Comparison of ENCODE assay signal across 8 cellular contexts in genomic region chr20:31712112-31712553, GRCh38. TPM values are rescaled to one million over a fixed set of nuclear protein-coding genes. Genes with fewer than 3 reads are reported as not detected.
A peak's percentile ranks its signal among the peaks of the same experiment; 100 is the strongest.
DNase-seq lines count a peak whose midpoint lies in the region; ATAC-seq, FAIRE-seq and TF ChIP-seq lines count a peak whose summit lies in the region.

No MANE protein-coding gene starts in this region.

- H4K8ac ChIP-seq in H1 (ENCODE audit: extremely low read depth, insufficient read depth, low read length): no peak overlapping the region

- ATAC-seq in HG02884 (IDR thresholded peaks at IDR 0.05; ENCODE audit: unreplicated experiment): no peak

- peak overlapping the region; percentile 96; the same call in 1 of the 2 replicates for H2BK12ac ChIP-seq in H1 (ENCODE audit: low read depth, low read length)

- H3K4me2 ChIP-seq in H1 (ENCODE audit: insufficient read depth in 1 of 2, low read depth in 2 of 2, low read length in 2 of 2): peak overlapping the region; percentile 57 to 75
- peak overlapping the region; percentile 92 for H3K4me2 ChIP-seq in osteoblast (ENCODE audit: insufficient read depth, low read length)

- no peak for TF ChIP-seq RAD21 in H1 (IDR thresholded peaks at IDR 0.05 in 1 of 2, conservative IDR thresholded peaks at IDR 0.05 in 1 of 2; ENCODE audit: low read depth in 2 of 2, low read length in 2 of 2)

- 88% methylated on average over 5 of the region's 5 CpGs; no CpG with 5 or more reads in 1 of the 2 experiments for WGBS in H1 (ENCODE audit: extremely low coverage in 1 of 2, insufficient coverage in 1 of 2, insufficient read length in 1 of 2, insufficient replicate concordance in 2 of 2, low coverage in 1 of 2, low lambda C conversion rate in 2 of 2, missing lambda C conversion rate in 1 of 2), 2 experiments

- no peak for TF ChIP-seq EP300 in H1 (IDR thresholded peaks at IDR 0.05; ENCODE audit: borderline replicate concordance in 1 of 2, low read depth in 2 of 2, low read length in 2 of 2)

- H3K23me2 ChIP-seq in H1 (ENCODE audit: low read depth, low read length): no peaks in the 10 kb centered on the region

- H3K9ac ChIP-seq in H1 (replicated peaks in 1 of 4; ENCODE audit: extremely low read depth in 1 of 4, low read depth in 3 of 4, low read length in 3 of 4): no peak overlapping the region; a peak in 1 of 7 replicates

- H3K79me1 ChIP-seq in H1 (ENCODE audit: low read depth, low read length): peaks cover 11% of the 10 kb centered on the region

- no peak overlapping the region for H3K56ac ChIP-seq in H1 (replicated peaks; ENCODE audit: insufficient read length, low read depth, low read length)

- peak; percentile 58 for DNase-seq in Calu3
- DNase-seq in NCI-H345 (lab: John Stamatoyannopoulos, UW): peak; percentile 90
- no peak for DNase-seq in H1 (ENCODE audit: low read depth in 1 of 2, low spot score in 2 of 2)
- no peak for DNase-seq in osteoblast (ENCODE audit: insufficient read length, low spot score, missing footprints)
- DNase-seq in NCI-H1930 (lab: John Stamatoyannopoulos, UW): no peak
- no peak for DNase-seq in effector CD8-positive, alpha-beta T cell (lab: John Stamatoyannopoulos, UW)
- no peak for DNase-seq in stimulated activated CD4-positive, alpha-beta T cell treated with anti-CD3 and anti-CD28 coated beads, Interleukin-2, amount 100 ng/mL, for 48 hours

- peak overlapping the region in 2 of 4 experiments; percentile 30 to 43; a peak in 3 of 8 replicates for H3K4me3 ChIP-seq in H1 (ENCODE audit: extremely low read depth in 1 of 4, insufficient read depth in 2 of 4, low read depth in 3 of 4, low read length in 4 of 4)
- peak overlapping the region; percentile 56 for H3K4me3 ChIP-seq in osteoblast (ENCODE audit: insufficient read depth, low read length)

- H3K23ac ChIP-seq in H1 (ENCODE audit: insufficient read length): no peak overlapping the region

- H3K4me1 ChIP-seq in H1 (replicated peaks in 1 of 4; ENCODE audit: control insufficient read depth in 3 of 4, insufficient read depth in 4 of 4, low read length in 3 of 4) (peaks cover 27 to 43% (median 37%) of the 10 kb centered on the region in 4 experiments), osteoblast (ENCODE audit: insufficient read depth, low read length) (peaks cover 45% of the 10 kb centered on the region)

- no peaks in the 10 kb centered on the region for H3K27me3 Mint-ChIP-seq in Calu3 (ENCODE audit: unreplicated experiment)

- POLR2A ChIA-PET in H1 (lab: Charles Lee; ENCODE audit: partially characterized antibody): interaction anchor here (0.6 to 6.2 kb wide), 11 partner anchors 10 to 105 kb away, joined by 3 to 85 read pairs (median 6); partner anchors contain the start of gene BCL2L1

- H3K27ac ChIP-seq in H1 (ENCODE audit: low read depth, low read length) (peak overlapping the region; percentile 31; the same call in 1 of the 2 replicates), osteoblast (ENCODE audit: low read depth, low read length) (peak overlapping the region; percentile 95)

- peak overlapping the region; percentile 54 for H3K4ac ChIP-seq in H1 (replicated peaks; ENCODE audit: insufficient read length, low read depth, low read length)

- H2BK15ac ChIP-seq in H1 (ENCODE audit: low read length): no peak overlapping the region

- H4K20me1 ChIP-seq in H1 (replicated peaks in 1 of 2; ENCODE audit: control insufficient read depth in 1 of 2, insufficient read depth in 2 of 2, low read length in 2 of 2) (peaks cover 2 to 8% of the 10 kb centered on the region in 2 experiments), osteoblast (ENCODE audit: insufficient read depth, low read length) (no peaks in the 10 kb centered on the region)

- peak overlapping the region; percentile 61 for H4K91ac ChIP-seq in H1 (replicated peaks; ENCODE audit: insufficient read length, low read length)

- H3K18ac ChIP-seq in H1 (ENCODE audit: extremely low read depth, low read length): peak overlapping the region; percentile 60; the same call in 1 of the 2 replicates

- BruUV-seq in Calu3 (replicated peaks; lab: Mats Ljungman, UMichigan): no TSS peak

- TF ChIP-seq POLR2A in H1 (IDR thresholded peaks at IDR 0.05; ENCODE audit: control extremely low read depth in 1 of 2, low read depth in 2 of 2, low read length in 2 of 2): peak in 1 of 2 experiments; percentile 11; a peak in 1 of 3 replicates

- H3K36me3 ChIP-seq in H1 (ENCODE audit: control insufficient read depth in 2 of 4, insufficient read depth in 4 of 4, low read length in 3 of 4) (peaks cover 5 to 13% (median 8%) of the 10 kb centered on the region in 4 experiments; a peak in 7 of 8 replicates), osteoblast (ENCODE audit: insufficient read depth, low read length) (peaks cover 42% of the 10 kb centered on the region)

- peak overlapping the region; percentile 94 for H3K27ac Mint-ChIP-seq in Calu3 (ENCODE audit: unreplicated experiment)

- H3K36me3 Mint-ChIP-seq in Calu3 (ENCODE audit: insufficient read depth, unreplicated experiment): peaks cover 98% of the 10 kb centered on the region

- CTCF ChIA-PET in Calu3 (lab: Charles Lee) (interaction anchor here (1.3 to 3.9 kb wide), 8 partner anchors 8 to 149 kb away, joined by 4 to 32 read pairs (median 10); partner anchors contain the start of gene BCL2L1), H1 (lab: Charles Lee; ENCODE audit: partially characterized antibody) (interaction anchor here (0.8 to 5.6 kb wide), 10 partner anchors 9 to 155 kb away, joined by 3 to 52 read pairs (median 4); no protein-coding TSS in a partner anchor)

- intact Hi-C loops in Calu3 (cut with micrococcal nuclease; ENCODE audit: unreplicated experiment): loop anchor here (1.0 to 2.0 kb wide), 3 partner anchors 8 to 15 kb away; no protein-coding TSS in a partner anchor

- no peak overlapping the region for H2AK5ac ChIP-seq in H1 (ENCODE audit: low read depth, low read length)

- H3K9me3 ChIP-seq in H1 (ENCODE audit: insufficient read depth in 2 of 2, low read depth in 1 of 2, low read length in 1 of 2): no peaks in the 10 kb centered on the region
- no peaks in the 10 kb centered on the region for H3K9me3 ChIP-seq in osteoblast (ENCODE audit: low read depth, low read length)

- peak overlapping the region; percentile 96 for H2BK20ac ChIP-seq in H1 (ENCODE audit: low read length)

- peak overlapping the region; percentile 96; the same call in 1 of the 2 replicates for H2BK5ac ChIP-seq in H1 (ENCODE audit: low read depth, low read length)

- FAIRE-seq in H1 (lab: Jason Lieb, UNC): no peak

- H2BK120ac ChIP-seq in H1 (replicated peaks; ENCODE audit: low read depth, low read length): peak overlapping the region; percentile 69

- H3K27me3 ChIP-seq in H1 (replicated peaks in 1 of 4; ENCODE audit: control insufficient read depth in 3 of 4, extremely low read depth in 1 of 4, insufficient read depth in 3 of 4, low read length in 3 of 4) (no peaks in the 10 kb centered on the region), osteoblast (ENCODE audit: insufficient read depth, low read length) (no peaks in the 10 kb centered on the region)

- no peak overlapping the region for H4K5ac ChIP-seq in H1 (ENCODE audit: insufficient read length, low read depth, low read length)

- no peak overlapping the region for H2AFZ ChIP-seq in H1 (ENCODE audit: low read length)
- no peak overlapping the region for H2AFZ ChIP-seq in osteoblast (ENCODE audit: low read length)

- TF ChIP-seq CTCF in Calu3 (IDR thresholded peaks at IDR 0.05; ENCODE audit: unreplicated experiment) (no peak), H1 (IDR thresholded peaks at IDR 0.05; ENCODE audit: control extremely low read depth in 1 of 3, insufficient read depth in 1 of 3, low read depth in 1 of 3, low read length in 3 of 3) (no peak), osteoblast (IDR thresholded peaks at IDR 0.05; ENCODE audit: extremely low read depth, low read depth, low read length) (no peak)

- H3K79me2 ChIP-seq in H1 (ENCODE audit: control insufficient read depth in 1 of 2, insufficient read depth in 2 of 2, low read length in 2 of 2): peaks cover 11 to 90% of the 10 kb centered on the region in 2 experiments
- H3K79me2 ChIP-seq in osteoblast (ENCODE audit: insufficient read depth, low read length): peaks cover 91% of the 10 kb centered on the region

- no peaks in the 10 kb centered on the region for H3K9me3 Mint-ChIP-seq in Calu3 (ENCODE audit: low read depth, unreplicated experiment)

- peaks cover 100% of the 10 kb centered on the region for H3K4me1 Mint-ChIP-seq in Calu3 (ENCODE audit: low read depth, unreplicated experiment)

- H3K4me3 Mint-ChIP-seq in Calu3 (ENCODE audit: low read depth, unreplicated experiment): peak overlapping the region; percentile 97

- no peak overlapping the region for H3K14ac ChIP-seq in H1 (ENCODE audit: insufficient read length)

TF ChIP-seq in H1, 55 proteins besides CTCF, POLR2A, EP300 and RAD21 (continues in another document):
- TF ChIP-seq RNF2 (IDR thresholded peaks at IDR 0.05; ENCODE audit: borderline replicate concordance, low read depth, low read length, missing control alignments, poor library complexity, severe bottlenecking) (no peak), BRCA1 (IDR thresholded peaks at IDR 0.05; ENCODE audit: low read depth, low read length) (no peak)

RNA-seq across cellular contexts. Expression of gene BCL2L1, which starts 10.5 kb away (rescaled TPM):
- total RNA-seq in Calu3 (2022): 290 and 321 TPM in 2 replicates
- total RNA-seq in H1 (2021; fragmentation: NEBNext Ultra II Directional; extraction: Animal tissue kit (Norgen Biotek cat#: 25700)): 64.9 and 66.0 TPM in 2 replicates
- 66.1 and 94.4 TPM in 2 replicates for polyA plus RNA-seq in H1 (2011; rRNA removed)
- polyA plus RNA-seq in H1 (2011; cell fraction: cytosol; rRNA removed): 78.2 TPM
- polyA plus RNA-seq in H1 (2011; cell fraction: nucleus; rRNA removed): 67.5 TPM
- 69.5 to 76.8 TPM (median 74.9 TPM) in 4 replicates for polyA plus RNA-seq in H1 (2012, experiment 1 of 2)
- polyA plus RNA-seq in H1 (2012, experiment 2 of 2): 119 TPM
- polyA plus RNA-seq in H1 (2013, experiment 1 of 2): 36.6 TPM
- polyA plus RNA-seq in H1 (2013, experiment 2 of 2): 38.8 TPM
- polyA minus RNA-seq in H1 (2011; rRNA and poly(A)+ RNA removed): 49.7 and 68.8 TPM in 2 replicates
- polyA minus RNA-seq in H1 (2011; cell fraction: cytosol; rRNA and poly(A)+ RNA removed): 46.3 TPM
- 57.2 TPM for polyA minus RNA-seq in H1 (2011; cell fraction: nucleus; rRNA and poly(A)+ RNA removed)
- total RNA-seq in osteoblast: 127 and 136 TPM in 2 replicates

RNA-seq across cellular contexts. Expression of gene TPX2, which starts 27.0 kb away (rescaled TPM):
- total RNA-seq in Calu3 (2022): 157 and 179 TPM in 2 replicates
- 122 and 125 TPM in 2 replicates for total RNA-seq in H1 (2021; fragmentation: NEBNext Ultra II Directional; extraction: Animal tissue kit (Norgen Biotek cat#: 25700))
- 36.5 and 43.6 TPM in 2 replicates for polyA plus RNA-seq in H1 (2011; rRNA removed)
- 59.8 TPM for polyA plus RNA-seq in H1 (2011; cell fraction: cytosol; rRNA removed)
- 51.2 TPM for polyA plus RNA-seq in H1 (2011; cell fraction: nucleus; rRNA removed)
- polyA plus RNA-seq in H1 (2012, experiment 1 of 2): 97.2 to 147 TPM (median 112 TPM) in 4 replicates
- 15.4 TPM for polyA plus RNA-seq in H1 (2012, experiment 2 of 2)
- polyA plus RNA-seq in H1 (2013, experiment 1 of 2): 96.2 TPM
- 91.5 TPM for polyA plus RNA-seq in H1 (2013, experiment 2 of 2)
- 68.9 and 76.2 TPM in 2 replicates for polyA minus RNA-seq in H1 (2011; rRNA and poly(A)+ RNA removed)
- polyA minus RNA-seq in H1 (2011; cell fraction: cytosol; rRNA and poly(A)+ RNA removed): 54.8 TPM
- polyA minus RNA-seq in H1 (2011; cell fraction: nucleus; rRNA and poly(A)+ RNA removed): 62.2 TPM
- 16.2 and 18.5 TPM in 2 replicates for total RNA-seq in osteoblast

Comparison
In these comparisons a context has a peak if more than half of its experiments do, and no peak if none do; other contexts are left out.
1. DNase-seq: peak in Calu3 (single experiment) and NCI-H345 (single experiment); none in H1 (0 of 2), osteoblast (single experiment), NCI-H1930 (0 of 2), effector CD8-positive, alpha-beta T cell (single experiment) and stimulated activated CD4-positive, alpha-beta T cell treated with anti-CD3 and anti-CD28 coated beads, Interleukin-2, amount 100 ng/mL, for 48 hours (0 of 2).